ENCODE assay signal across 8 cellular contexts in the genomic region with DNA sequence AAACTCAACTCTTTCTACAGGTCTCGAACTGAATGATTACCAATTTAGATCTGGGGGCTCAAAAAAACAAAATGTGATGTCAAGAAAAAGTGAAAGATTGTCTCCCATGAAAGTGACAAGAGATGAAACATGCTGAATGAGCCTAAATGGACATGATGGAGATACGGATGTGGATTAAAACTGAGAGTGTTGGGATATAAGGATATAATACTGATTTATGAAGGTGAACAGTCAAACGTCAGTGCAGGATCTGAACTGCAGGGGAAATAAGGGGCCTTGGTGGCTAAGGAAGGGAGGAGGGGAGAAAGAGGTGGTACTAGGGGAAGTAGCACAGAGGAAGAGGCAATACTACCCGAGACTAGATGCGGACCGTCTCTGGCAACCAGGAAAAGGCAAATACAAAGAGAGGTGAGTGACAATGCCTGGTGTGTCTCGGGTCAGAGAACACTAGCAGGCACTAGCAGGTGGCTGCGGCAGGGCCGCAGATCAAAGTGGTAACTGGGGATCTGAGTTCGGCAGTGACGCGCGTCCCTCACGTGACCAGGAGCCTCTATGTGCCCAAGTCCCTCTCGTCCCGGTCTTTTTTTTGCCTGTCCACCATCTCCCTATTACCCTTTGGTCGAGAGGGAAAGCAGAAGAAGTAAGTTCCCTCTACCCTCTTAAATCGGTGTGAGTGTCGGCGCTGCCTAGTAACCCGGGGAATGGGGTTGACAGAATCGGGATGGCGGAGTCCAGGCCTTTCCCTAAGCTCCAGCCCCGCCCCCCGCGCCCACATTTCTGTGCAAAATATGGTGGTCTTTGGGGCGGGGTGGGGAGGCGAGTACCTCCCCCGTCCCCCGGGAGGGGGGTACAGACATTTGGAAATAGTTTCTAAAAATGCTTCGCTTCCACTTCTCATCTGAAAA. TPM values are rescaled to one million over a fixed set of nuclear protein-coding genes. Genes with fewer than 3 reads are reported as not detected.
A peak's percentile ranks its signal among the peaks of the same experiment; 100 is the strongest.
DNase-seq lines count a peak whose midpoint lies in the region; ATAC-seq and TF ChIP-seq lines count a peak whose summit lies in the region.

A gene with protein sequence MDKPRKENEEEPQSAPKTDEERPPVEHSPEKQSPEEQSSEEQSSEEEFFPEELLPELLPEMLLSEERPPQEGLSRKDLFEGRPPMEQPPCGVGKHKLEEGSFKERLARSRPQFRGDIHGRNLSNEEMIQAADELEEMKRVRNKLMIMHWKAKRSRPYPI (plus strand): TSS at position 590 of the 905 bp plus-strand sequence. CDS start 942 bp downstream, outside the sequence.

- H3K9me3 ChIP-seq in Caco-2 (no peaks in the 10 kb centered on the region), PC-3 (ENCODE audit: low read length) (no peaks in the 10 kb centered on the region), adrenal gland (replicated peaks in 1 of 3) (no peaks in the 10 kb centered on the region), parathyroid adenoma (ENCODE audit: control insufficient read depth, low read length) (no peaks in the 10 kb centered on the region)

- no peaks in the 10 kb centered on the region for H3K4me1 ChIP-seq in Caco-2
- H3K4me1 ChIP-seq in PC-3 (ENCODE audit: insufficient read depth, low read length) = peaks cover 19% of the 10 kb centered on the region
- H3K4me1 ChIP-seq in adrenal gland (replicated peaks in 1 of 2) = peaks cover 0 to 22% of the 10 kb centered on the region in 2 donors
- H3K4me1 ChIP-seq in parathyroid adenoma = no peaks in the 10 kb centered on the region

- CTCF ChIA-PET in Caco-2 (lab: Charles Lee) = interaction anchor here (0.8 kb wide), 1 partner anchor 21 kb away, joined by 3 read pairs; no protein-coding TSS in a partner anchor
- CTCF ChIA-PET in PC-3 (lab: Charles Lee) = no interaction called here

- TF ChIP-seq CTCF in Caco-2 (IDR thresholded peaks at IDR 0.05; ENCODE audit: insufficient read depth in 1 of 2, low read depth in 1 of 2, low read length in 1 of 2, severe bottlenecking in 1 of 2, unreplicated experiment in 1 of 2) (no peak), HL-60 (IDR thresholded peaks at IDR 0.05; ENCODE audit: insufficient read depth, low read length) (no peak), PC-3 (conservative IDR thresholded peaks at IDR 0.05; ENCODE audit: low read depth, low read length) (no peak), adrenal gland (IDR thresholded peaks at IDR 0.05) (peak in 2 of 6 experiments; percentile 16 to 25), parathyroid adenoma (IDR thresholded peaks at IDR 0.05) (no peak)

- H3K4me2 ChIP-seq in PC-3 (ENCODE audit: low read length) (peak within 1 kb of the TSS; percentile 98), parathyroid adenoma (ENCODE audit: low read length) (peak within 1 kb of the TSS; percentile 73)

- peak within 1 kb of the TSS; percentile 84 for H3K27ac Mint-ChIP-seq in Caco-2 (ENCODE audit: unreplicated experiment)

- peaks cover 12% of the 10 kb centered on the region for H3K4me1 Mint-ChIP-seq in Caco-2 (ENCODE audit: low read depth, unreplicated experiment)

- H3K36me3 ChIP-seq in Caco-2 (ENCODE audit: control insufficient read depth, insufficient read depth, low read length) = no peaks in the 10 kb centered on the region
- H3K36me3 ChIP-seq in PC-3 (ENCODE audit: low read depth, low read length) = no peaks in the 10 kb centered on the region
- H3K36me3 ChIP-seq in adrenal gland (replicated peaks in 1 of 2) = no peaks in the 10 kb centered on the region
- H3K36me3 ChIP-seq in parathyroid adenoma (ENCODE audit: control insufficient read depth, insufficient read depth, low read length) = no peaks in the 10 kb centered on the region

- H3K36me3 Mint-ChIP-seq in Caco-2 (ENCODE audit: insufficient read depth, unreplicated experiment) = peaks cover 5% of the 10 kb centered on the region

- no peaks in the 10 kb centered on the region for H4K20me1 ChIP-seq in PC-3 (ENCODE audit: low read length)

- intact Hi-C loops in Caco-2 (cut with micrococcal nuclease; ENCODE audit: unreplicated experiment) = loop anchor here (2.0 kb wide), 1 partner anchor 58 kb away; a partner anchor contains a TSS
- intact Hi-C loops in PC-3 (cut with micrococcal nuclease) = loop anchor here (5.0 kb wide), 1 partner anchor 41 kb away; a partner anchor contains a TSS
- intact Hi-C loops in adrenal gland (cut with DNase I) = no loop called here
- intact Hi-C loops in left cardiac atrium (cut with DNase I) = no loop called here

- no peaks in the 10 kb centered on the region for H3K9me2 ChIP-seq in PC-3 (replicated peaks; ENCODE audit: low read length)

- peak within 1 kb of the TSS; percentile 95 for H3K9ac ChIP-seq in PC-3 (ENCODE audit: low read length)
- H3K9ac ChIP-seq in parathyroid adenoma = peak within 1 kb of the TSS; percentile 17

- peak; percentile 63 for ATAC-seq in GM19463 (IDR thresholded peaks at IDR 0.05; ENCODE audit: unreplicated experiment)
- peak; percentile 27 for ATAC-seq in PC-3
- ATAC-seq in left cardiac atrium = peak; percentile 65 to 68

- H3K79me2 ChIP-seq in PC-3 (ENCODE audit: low read length) (peaks cover 50% of the 10 kb centered on the region), parathyroid adenoma (no peaks in the 10 kb centered on the region)

- no peaks in the 10 kb centered on the region for H3K9me3 Mint-ChIP-seq in Caco-2 (ENCODE audit: unreplicated experiment)

- peak within 1 kb of the TSS; percentile 97 for H2AFZ ChIP-seq in PC-3 (ENCODE audit: low read length)
- H2AFZ ChIP-seq in parathyroid adenoma = peak within 1 kb of the TSS; percentile 93

- DNase-seq in Caco-2 (peak; percentile 57 to 59), HL-60 (ENCODE audit: low read depth in 1 of 2, low spot score in 1 of 2) (no peak), PC-3 (peak; percentile 43), adrenal gland (peak; percentile 60 to 85 (median 76)), left cardiac atrium (peak; percentile 64), hepatic stellate cell (ENCODE audit: low spot score) (no peak)

- POLR2A ChIA-PET in Caco-2 (lab: Charles Lee) (interaction anchor here (0.6 kb wide), 1 partner anchor 71 kb away, joined by 9 read pairs; no protein-coding TSS in a partner anchor), PC-3 (lab: Charles Lee; ENCODE audit: unreplicated experiment) (no interaction called here)

- no peaks in the 10 kb centered on the region for H3K27me3 Mint-ChIP-seq in Caco-2 (ENCODE audit: insufficient read depth, unreplicated experiment)

- H3K27ac ChIP-seq in HL-60 (replicated peaks) (no peak within 1 kb of the TSS), PC-3 (ENCODE audit: low read length) (peak within 1 kb of the TSS; percentile 88), adrenal gland (peak within 1 kb of the TSS; percentile 75 to 94 (median 85)), parathyroid adenoma (peak within 1 kb of the TSS; percentile 96)

- H3K27me3 ChIP-seq in Caco-2 (replicated peaks; ENCODE audit: control insufficient read depth, insufficient read depth, low read length) (no peaks in the 10 kb centered on the region), HL-60 (ENCODE audit: insufficient read depth, poor library complexity, severe bottlenecking) (peaks cover 19% of the 10 kb centered on the region), PC-3 (ENCODE audit: low read length) (no peaks in the 10 kb centered on the region), adrenal gland (peaks cover 14% of the 10 kb centered on the region), parathyroid adenoma (ENCODE audit: control insufficient read depth, insufficient read depth, low read length) (no peaks in the 10 kb centered on the region)

- H3K4me3 ChIP-seq in Caco-2 (ENCODE audit: low read depth, low read length) = peak within 1 kb of the TSS; percentile 75
- peak within 1 kb of the TSS; percentile 30 for H3K4me3 ChIP-seq in HL-60 (replicated peaks; ENCODE audit: insufficient read depth, low read length)
- H3K4me3 ChIP-seq in PC-3 (ENCODE audit: low read length) = peak within 1 kb of the TSS; percentile 96
- peak within 1 kb of the TSS in 3 of 4 donors; percentile 18 to 60 (median 33) for H3K4me3 ChIP-seq in adrenal gland
- peak within 1 kb of the TSS; percentile 70 for H3K4me3 ChIP-seq in parathyroid adenoma (ENCODE audit: low read depth, low read length)

- TSS peak; percentile 75 for BruUV-seq in Caco-2 (replicated peaks; lab: Mats Ljungman, UMichigan)
- BruUV-seq in PC-3 (replicated peaks; lab: Mats Ljungman, UMichigan) = TSS peak; percentile 71

- H3F3A ChIP-seq in PC-3 (ENCODE audit: low read length, unreplicated experiment) = no peaks in the 10 kb centered on the region

- 2 to 24% (median 12%) methylated on average over 22 to 31 of the region's 31 CpGs for WGBS in adrenal gland, 4 donors

- H3K4me3 Mint-ChIP-seq in Caco-2 (ENCODE audit: unreplicated experiment) = peak within 1 kb of the TSS; percentile 92

- peak in 1 of 2 donors; percentile 55 for TF ChIP-seq POLR2A in adrenal gland (IDR thresholded peaks at IDR 0.05)

RNA-seq across cellular contexts. Expression of the gene that starts here (rescaled TPM):
- 11.6 and 11.8 TPM in 2 replicates for total RNA-seq in Caco-2 (2022)
- 22.8 and 26.3 TPM in 2 replicates for total RNA-seq in PC-3 (2014; rRNA removed)
- 100 to 1,000 TPM in 2 of 8 donors, 10 to 100 TPM in 6; 51.0 to 240 (median 76.7) TPM for total RNA-seq in adrenal gland
- 10 to 100 TPM; 40.2 to 81.4 (median 64.6) TPM for polyA plus RNA-seq in adrenal gland
- total RNA-seq in left cardiac atrium = 10 to 100 TPM; 20.9 to 32.1 TPM

Comparison
In these comparisons a context has a peak if more than half of its experiments do, and no peak if none do; other contexts are left out.
1. DNase-seq: peak in Caco-2 (2 of 2), PC-3 (single experiment), adrenal gland (7 of 7) and left cardiac atrium (single experiment); none in HL-60 (0 of 2) and hepatic stellate cell (single experiment).
2. H3K4me3 ChIP-seq: peak in every context shown above with its lines; median percentile 96 in PC-3; 75 in Caco-2; 70 in parathyroid adenoma; 33 in adrenal gland; 30 in HL-60.
3. intact Hi-C loops: an anchor here in Caco-2 (2.0 kb wide) and PC-3 (5.0 kb wide); none called in adrenal gland and left cardiac atrium.
4. Peak in every context shown above with its lines, with median percentiles within 50 percentile points of each other: ATAC-seq.